In the genomic region with DNA sequence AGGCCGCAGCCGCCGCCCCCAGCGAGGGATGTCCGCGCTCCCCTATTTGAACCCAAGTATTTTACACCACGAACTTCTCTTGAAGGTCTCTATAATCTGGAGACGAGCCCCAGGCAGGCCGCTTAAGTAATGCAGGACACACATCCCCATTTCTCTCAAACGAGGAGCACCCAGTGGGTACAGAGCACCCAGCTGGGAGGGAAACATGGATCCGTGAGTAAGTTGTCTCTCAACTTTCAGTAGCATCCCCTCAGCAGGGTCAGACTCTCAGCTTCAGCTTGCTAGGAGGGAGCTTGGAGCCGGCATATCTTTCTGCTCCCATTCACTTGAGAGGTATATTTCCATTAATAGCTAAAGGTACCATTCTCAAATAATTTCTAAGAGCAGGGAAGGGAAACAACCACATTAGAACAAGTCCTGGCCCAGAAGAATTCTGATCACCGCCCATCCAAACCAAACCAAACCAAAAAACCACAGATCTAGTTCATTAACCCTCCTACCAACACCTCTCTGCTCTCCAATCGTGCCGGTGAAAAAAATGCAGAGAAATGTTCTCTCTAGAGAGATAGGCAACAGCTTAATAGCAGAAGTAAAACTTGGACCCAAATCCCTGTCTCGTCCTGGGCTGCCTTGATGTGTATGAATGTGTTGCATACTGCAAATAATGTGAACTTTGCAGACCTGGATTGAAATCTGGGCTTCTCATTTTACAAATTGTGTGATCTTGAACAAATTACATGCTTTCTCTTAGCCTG, we compare ENCODE assay signal across 8 cellular contexts. TPM values are rescaled to one million over a fixed set of nuclear protein-coding genes. Genes with fewer than 3 reads are reported as not detected.
A peak's percentile ranks its signal among the peaks of the same experiment; 100 is the strongest.
DNase-seq lines count a peak whose midpoint lies in the region; ATAC-seq, FAIRE-seq and TF ChIP-seq lines count a peak whose summit lies in the region.

No MANE protein-coding gene starts in this region.

- H3K4me3 Mint-ChIP-seq in CD4-positive, alpha-beta T cell = peak overlapping the region; percentile 88

- H3K27me3 Mint-ChIP-seq in CD4-positive, alpha-beta T cell = peaks cover 12% of the 10 kb centered on the region

- no peaks in the 10 kb centered on the region for H3K27me3 ChIP-seq in CD4-positive, alpha-beta T cell (ENCODE audit: control insufficient read depth, insufficient read depth, low read length)
- H3K27me3 ChIP-seq in iPS-20b (ENCODE audit: insufficient read depth, low read length) (peaks cover 49% of the 10 kb centered on the region), small intestine (ENCODE audit: control insufficient read depth in 2 of 2, insufficient read depth in 2 of 2, low read length in 2 of 2) (peaks cover 0 to under 1% of the 10 kb centered on the region in 2 donors)

- H3K4me1 Mint-ChIP-seq in CD4-positive, alpha-beta T cell (ENCODE audit: low read depth) = peaks cover 46% of the 10 kb centered on the region

- CTCF ChIA-PET in CD4-positive, alpha-beta T cell (lab: Charles Lee) = interaction anchor here (0.6 to 2.3 kb wide), 7 partner anchors 186 to 1028 kb away, joined by 3 to 9 read pairs (median 3); a partner anchor contains a TSS

- DNase-seq in CD4-positive, alpha-beta T cell = peak in 1 of 10 experiments; percentile 21
- DNase-seq in M059J (ENCODE audit: low read depth) (peak; percentile 47), astrocyte of the cerebellum (ENCODE audit: low read depth) (no peak), small intestine (peak; percentile 36), erythroblast (lab: John Stamatoyannopoulos, UW) (no peak), NCI-H2227 (lab: John Stamatoyannopoulos, UW; ENCODE audit: unreplicated experiment) (no peak)

- H3K36me3 Mint-ChIP-seq in CD4-positive, alpha-beta T cell (ENCODE audit: low read depth) = peaks cover 5% of the 10 kb centered on the region

- 2 to 5% (median 4%) methylated on average over 10 to 16 of the region's 16 CpGs for WGBS in small intestine, 3 donors

- no peak for TF ChIP-seq POLR2A in erythroblast (IDR thresholded peaks at IDR 0.05; ENCODE audit: low read length)

- POLR2A ChIA-PET in CD4-positive, alpha-beta T cell (lab: Charles Lee) = interaction anchor here (1.0 to 2.4 kb wide), 5 partner anchors 185 to 844 kb away, joined by 3 to 15 read pairs (median 5); a partner anchor contains a TSS

- no peak overlapping the region for H3K9ac ChIP-seq in iPS-20b (ENCODE audit: low read depth, low read length)

- H3K27ac ChIP-seq in CD4-positive, alpha-beta T cell (ENCODE audit: low read depth, low read length) = peak overlapping the region; percentile 52
- no peak overlapping the region for H3K27ac ChIP-seq in iPS-20b (ENCODE audit: low read length)
- H3K27ac ChIP-seq in small intestine (ENCODE audit: low read depth in 1 of 2, low read length in 1 of 2) = peak overlapping the region; percentile 90 to 96

- peak overlapping the region; percentile 82 for H3K27ac Mint-ChIP-seq in CD4-positive, alpha-beta T cell

- no peak for TF ChIP-seq CTCF in CD4-positive, alpha-beta T cell (IDR thresholded peaks at IDR 0.05)
- no peak for TF ChIP-seq CTCF in astrocyte of the cerebellum (IDR thresholded peaks at IDR 0.05; ENCODE audit: low read depth, low read length, missing control alignments)

- no peaks in the 10 kb centered on the region for H3K9me3 Mint-ChIP-seq in CD4-positive, alpha-beta T cell

- H3K36me3 ChIP-seq in iPS-20b (ENCODE audit: insufficient read depth, low read depth, low read length) (no peaks in the 10 kb centered on the region), small intestine (ENCODE audit: control insufficient read depth in 2 of 2, insufficient read depth in 2 of 2, low read length in 2 of 2) (no peaks in the 10 kb centered on the region)

- intact Hi-C loops in CD4-positive, alpha-beta T cell (cut with DNase I, micrococcal nuclease) = loop anchor here in 1 of 2 experiments (5.0 to 10.0 kb wide), 6 partner anchors 176 to 842 kb away; a partner anchor contains a TSS

- ATAC-seq in CD4-positive, alpha-beta T cell (ENCODE audit: poor library complexity) = no peak
- peak; percentile 12 for ATAC-seq in GM21367 (IDR thresholded peaks at IDR 0.05; ENCODE audit: unreplicated experiment)

- FAIRE-seq in small intestine (lab: Jason Lieb, UNC) = no peak

- H3K4me1 ChIP-seq in iPS-20b (ENCODE audit: insufficient read depth, low read length) (no peaks in the 10 kb centered on the region), small intestine (ENCODE audit: control insufficient read depth in 2 of 2, insufficient read depth in 1 of 2, low read depth in 1 of 2, low read length in 1 of 2) (peaks cover 3 to 4% of the 10 kb centered on the region in 2 donors)

- H3K4me3 ChIP-seq in astrocyte of the cerebellum (ENCODE audit: low read depth, low read length) (peak overlapping the region; percentile 70), iPS-20b (ENCODE audit: low read length) (peak overlapping the region; percentile 69), small intestine (ENCODE audit: low read depth in 1 of 2, low read length in 2 of 2) (peak overlapping the region; percentile 80 to 95)

- H3K9me3 ChIP-seq in CD4-positive, alpha-beta T cell (ENCODE audit: control insufficient read depth, low read length) = no peaks in the 10 kb centered on the region
- H3K9me3 ChIP-seq in iPS-20b (ENCODE audit: insufficient read depth, low read depth, low read length) (no peaks in the 10 kb centered on the region), small intestine (ENCODE audit: control insufficient read depth, low read depth) (no peaks in the 10 kb centered on the region)

- in situ Hi-C loops in astrocyte of the cerebellum (cut with HindIII; ENCODE audit: low sequenced_read_pairs) = no loop called here

RNA-seq across cellular contexts. Expression of a gene that starts 0.9 kb away (rescaled TPM):
- total RNA-seq in CD4-positive, alpha-beta T cell = 1 to 10 TPM; 3.3 to 3.6 TPM
- 37.5 and 46.9 TPM in 2 replicates for total RNA-seq in M059J (2014; rRNA removed; shearing (Covaris generic))
- 10 to 100 TPM; 15.2 to 23.9 (median 16.8) TPM for polyA plus RNA-seq in small intestine

Comparison
In these comparisons a context has a peak if more than half of its experiments do, and no peak if none do; other contexts are left out.
1. DNase-seq: peak in M059J (single experiment) and small intestine (single experiment); none in astrocyte of the cerebellum (single experiment), erythroblast (0 of 2) and NCI-H2227 (single experiment).
2. Peak in every context shown above with its lines, with median percentiles within 50 percentile points of each other: H3K4me3 ChIP-seq.